Comparison of ENCODE assay signal across 14 cellular contexts in genomic region chr15:80507638-80508316, GRCh38.
DNase-seq lines count a peak whose midpoint lies in the region; TF ChIP-seq lines count a peak whose summit lies in the region.
"Had no signal": no experiment of that assay in that cellular context is flagged by ENCODE, and none has a peak within 500 bp of the region (broad histone marks: within the 10 kb centered on the region; RNA-seq: fewer than 3 reads in every experiment).

No MANE protein-coding gene starts in this region.

- H3K4me3 ChIP-seq in GM23248 = peak overlapping the region; percentile 10; the same call in 1 of the 2 replicates
- H3K4me3 ChIP-seq in fibroblast of villous mesenchyme (ENCODE audit: low read depth, low read length) = no peak overlapping the region
- H3K4me3 ChIP-seq in skeletal muscle satellite cell (ENCODE audit: low read length) = no peak overlapping the region
- H3K4me3 ChIP-seq: right lobe of liver had no signal

- TF ChIP-seq CTCF in fibroblast of villous mesenchyme (IDR thresholded peaks at IDR 0.05; ENCODE audit: insufficient read depth, low read depth, low read length) = no peak

- H3K79me2 ChIP-seq in GM23248 (ENCODE audit: insufficient read depth) = no peaks in the 10 kb centered on the region

- peak overlapping the region; percentile 31; the same call in 1 of the 2 replicates for H2AFZ ChIP-seq in GM23248

- H3K36me3 ChIP-seq in GM23248 (ENCODE audit: low read depth) (no peaks in the 10 kb centered on the region), skeletal muscle satellite cell (ENCODE audit: insufficient read depth, low read length) (no peaks in the 10 kb centered on the region)
- H3K36me3 ChIP-seq: right lobe of liver had no signal

- peaks cover 43% of the 10 kb centered on the region for H3F3A ChIP-seq in GM23248 (ENCODE audit: insufficient read depth)

- 22 to 23% methylated on average over 18 of the region's 18 CpGs for WGBS in GM23248 (ENCODE audit: low coverage in 1 of 2, low lambda C conversion rate in 2 of 2, missing lambda C conversion rate in 2 of 2), 2 experiments

- H3K9me3 ChIP-seq in GM23248 (ENCODE audit: low read depth) (no peaks in the 10 kb centered on the region), skeletal muscle satellite cell (replicated peaks; ENCODE audit: low read length) (no peaks in the 10 kb centered on the region)
- H3K9me3 ChIP-seq: right lobe of liver had no signal

- H3K4me2 ChIP-seq in GM23248 (ENCODE audit: unreplicated experiment) (peak overlapping the region; percentile 49), skeletal muscle satellite cell (ENCODE audit: low read length) (peak overlapping the region; percentile 0)

- in situ Hi-C loops in GM23248 (cut with MboI) = no loop called here

- no peaks in the 10 kb centered on the region for H3K27me3 ChIP-seq in GM23248 (replicated peaks; ENCODE audit: insufficient read depth)
- no peaks in the 10 kb centered on the region for H3K27me3 ChIP-seq in skeletal muscle satellite cell (ENCODE audit: control insufficient read depth, insufficient read depth, low read length)
- H3K27me3 ChIP-seq: right lobe of liver had no signal

- peaks cover 34% of the 10 kb centered on the region for H3K4me1 ChIP-seq in GM23248 (ENCODE audit: insufficient read depth)
- H3K4me1 ChIP-seq in skeletal muscle satellite cell (ENCODE audit: control insufficient read depth, insufficient read depth, low read length) = peaks cover 20% of the 10 kb centered on the region
- H3K4me1 ChIP-seq: right lobe of liver had no signal

- DNase-seq in GM23248 = peak; percentile 83
- DNase-seq in fibroblast of villous mesenchyme (ENCODE audit: low read depth) = peak; percentile 87
- DNase-seq in retina = no peak
- DNase-seq in CD1c-positive myeloid dendritic cell (ENCODE audit: extremely low spot score) = no peak
- no peak for DNase-seq in activated CD8-positive, alpha-beta memory T cell treated with anti-CD3 and anti-CD28 coated beads for 24 hours
- DNase-seq: activated CD4-positive, CD25-positive, alpha-beta regulatory T cell treated with anti-CD3 and anti-CD28 coated beads, Interleukin-2, amount 50 U/mL, for 72 hours; activated naive CD8-positive, alpha-beta T cell treated with anti-CD3 and anti-CD28 coated beads for 36 hours; dermis blood vessel endothelial cell; NCI-H1694; NCI-H526 treated with DMSO at 0.1 percent for 48 hours; right lobe of liver; T-helper 1 cell had no signal

- peak overlapping the region; percentile 70 for H3K27ac ChIP-seq in GM23248
- H3K27ac ChIP-seq in angular gyrus (ENCODE audit: low read depth, low read length) = peak overlapping the region; percentile 56
- H3K27ac ChIP-seq: right lobe of liver had no signal

- H3K9me2 ChIP-seq in GM23248 (ENCODE audit: insufficient read depth) = peaks cover 3% of the 10 kb centered on the region; the same call in 1 of the 2 replicates

- H4K20me1 ChIP-seq in GM23248 (ENCODE audit: insufficient read depth) = no peaks in the 10 kb centered on the region

- peak overlapping the region; percentile 24; the same call in 1 of the 2 replicates for H3K9ac ChIP-seq in GM23248
- no peak overlapping the region for H3K9ac ChIP-seq in skeletal muscle satellite cell (ENCODE audit: low read depth, low read length)

Comparison
In these comparisons a context has a peak if more than half of its experiments do, and no peak if none do; other contexts are left out.
1. DNase-seq: peak in GM23248 (single experiment) and fibroblast of villous mesenchyme (single experiment); none in retina (single experiment), CD1c-positive myeloid dendritic cell (single experiment) and activated CD8-positive, alpha-beta memory T cell treated with anti-CD3 and anti-CD28 coated beads for 24 hours (single experiment).